Comparison of ENCODE assay signal across 20 cellular contexts in the genomic region with DNA sequence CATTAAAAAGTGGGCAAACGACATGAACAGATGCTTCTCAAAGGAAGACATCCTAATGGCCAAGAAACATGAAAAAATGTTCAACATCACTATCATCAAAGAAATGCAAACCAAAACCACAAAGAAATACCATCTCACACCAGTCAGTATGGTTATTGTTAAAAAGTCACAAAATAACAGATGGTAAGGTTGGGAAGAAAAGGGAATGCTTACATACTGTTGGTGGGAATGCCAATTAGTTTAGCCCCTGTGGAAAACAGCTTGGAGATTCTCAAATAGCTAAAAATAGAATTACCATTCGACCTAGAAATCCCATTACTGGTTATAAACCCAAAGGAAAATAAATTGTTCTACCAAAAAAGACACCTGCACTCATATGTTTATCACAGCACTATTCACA.
"Had no signal": no experiment of that assay in that cellular context is flagged by ENCODE, and none has a peak within 500 bp of the region (broad histone marks: within the 10 kb centered on the region; RNA-seq: fewer than 3 reads in every experiment).

No MANE protein-coding gene starts in this region.

- H3K4me3 ChIP-seq: esophagus squamous epithelium, heart right ventricle, ovary, prostate gland, upper lobe of right lung had no signal

- H3K4me1 ChIP-seq: esophagus squamous epithelium, heart right ventricle, prostate gland, upper lobe of right lung had no signal

- H3K27ac ChIP-seq: brain microvascular endothelial cell, esophagus squamous epithelium, heart right ventricle, neutrophil, ovary, prostate gland, upper lobe of right lung had no signal

- DNase-seq: activated CD8-positive, alpha-beta memory T cell treated with anti-CD3 and anti-CD28 coated beads for 24 hours; activated CD8-positive, alpha-beta memory T cell treated with anti-CD3 and anti-CD28 coated beads, Interleukin-2, amount 50 U/mL, for 4 hours; activated naive CD4-positive, alpha-beta T cell treated with Interleukin-2 at 50 U/mL for 16 hours; activated T-cell treated with anti-CD3 and anti-CD28 coated beads, Interleukin-2, amount 50 U/mL, for 24 hours; brain microvascular endothelial cell; effector memory CD8-positive, alpha-beta T cell; esophagus squamous epithelium; heart right ventricle; islet precursor cell; left cardiac atrium; midbrain; ovary; stimulated activated CD4-positive, alpha-beta T cell treated with anti-CD3 and anti-CD28 coated beads, Interleukin-4, amount 100 ng/mL, for 24 hours; stimulated activated naive CD8-positive, alpha-beta T cell treated with anti-CD3 and anti-CD28 coated beads, Interleukin-15, Interleukin-2, amounts not matched to agents 100 U/mL and 50 U/mL, for 24 hours; T-helper 9 cell; upper lobe of right lung had no signal

- H3K36me3 ChIP-seq: brain microvascular endothelial cell, esophagus squamous epithelium, heart right ventricle, neutrophil, ovary, prostate gland, upper lobe of right lung had no signal

- H3K27me3 ChIP-seq: brain microvascular endothelial cell, esophagus squamous epithelium, neutrophil, ovary, upper lobe of right lung had no signal

- ATAC-seq: activated T-helper 17 cell treated with anti-CD3 and anti-CD28 coated beads, Interleukin-2, amount 50 U/mL, for 72 hours; effector memory CD8-positive, alpha-beta T cell; heart right ventricle; left cardiac atrium; stimulated activated naive CD8-positive, alpha-beta T cell treated with anti-CD3 and anti-CD28 coated beads, Interleukin-15, Interleukin-2, amounts not matched to agents 100 U/mL and 50 U/mL, for 24 hours; upper lobe of right lung; WTC11 had no signal

- H3K9me3 ChIP-seq: neutrophil, ovary, prostate gland, upper lobe of right lung had no signal
